ENCODE assay signal across 1 cellular context in genomic region chr14:91220581-91221000, GRCh38.
TF ChIP-seq lines count a peak whose summit lies in the region.

No MANE protein-coding gene starts in this region.

TF ChIP-seq in GM23338, 12 proteins besides CTCF, POLR2A, EP300 and RAD21:
- TF ChIP-seq, protein P1, sequence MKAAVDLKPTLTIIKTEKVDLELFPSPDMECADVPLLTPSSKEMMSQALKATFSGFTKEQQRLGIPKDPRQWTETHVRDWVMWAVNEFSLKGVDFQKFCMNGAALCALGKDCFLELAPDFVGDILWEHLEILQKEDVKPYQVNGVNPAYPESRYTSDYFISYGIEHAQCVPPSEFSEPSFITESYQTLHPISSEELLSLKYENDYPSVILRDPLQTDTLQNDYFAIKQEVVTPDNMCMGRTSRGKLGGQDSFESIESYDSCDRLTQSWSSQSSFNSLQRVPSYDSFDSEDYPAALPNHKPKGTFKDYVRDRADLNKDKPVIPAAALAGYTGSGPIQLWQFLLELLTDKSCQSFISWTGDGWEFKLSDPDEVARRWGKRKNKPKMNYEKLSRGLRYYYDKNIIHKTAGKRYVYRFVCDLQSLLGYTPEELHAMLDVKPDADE (IDR thresholded peaks at IDR 0.05): no peak
- TF ChIP-seq, protein P2, sequence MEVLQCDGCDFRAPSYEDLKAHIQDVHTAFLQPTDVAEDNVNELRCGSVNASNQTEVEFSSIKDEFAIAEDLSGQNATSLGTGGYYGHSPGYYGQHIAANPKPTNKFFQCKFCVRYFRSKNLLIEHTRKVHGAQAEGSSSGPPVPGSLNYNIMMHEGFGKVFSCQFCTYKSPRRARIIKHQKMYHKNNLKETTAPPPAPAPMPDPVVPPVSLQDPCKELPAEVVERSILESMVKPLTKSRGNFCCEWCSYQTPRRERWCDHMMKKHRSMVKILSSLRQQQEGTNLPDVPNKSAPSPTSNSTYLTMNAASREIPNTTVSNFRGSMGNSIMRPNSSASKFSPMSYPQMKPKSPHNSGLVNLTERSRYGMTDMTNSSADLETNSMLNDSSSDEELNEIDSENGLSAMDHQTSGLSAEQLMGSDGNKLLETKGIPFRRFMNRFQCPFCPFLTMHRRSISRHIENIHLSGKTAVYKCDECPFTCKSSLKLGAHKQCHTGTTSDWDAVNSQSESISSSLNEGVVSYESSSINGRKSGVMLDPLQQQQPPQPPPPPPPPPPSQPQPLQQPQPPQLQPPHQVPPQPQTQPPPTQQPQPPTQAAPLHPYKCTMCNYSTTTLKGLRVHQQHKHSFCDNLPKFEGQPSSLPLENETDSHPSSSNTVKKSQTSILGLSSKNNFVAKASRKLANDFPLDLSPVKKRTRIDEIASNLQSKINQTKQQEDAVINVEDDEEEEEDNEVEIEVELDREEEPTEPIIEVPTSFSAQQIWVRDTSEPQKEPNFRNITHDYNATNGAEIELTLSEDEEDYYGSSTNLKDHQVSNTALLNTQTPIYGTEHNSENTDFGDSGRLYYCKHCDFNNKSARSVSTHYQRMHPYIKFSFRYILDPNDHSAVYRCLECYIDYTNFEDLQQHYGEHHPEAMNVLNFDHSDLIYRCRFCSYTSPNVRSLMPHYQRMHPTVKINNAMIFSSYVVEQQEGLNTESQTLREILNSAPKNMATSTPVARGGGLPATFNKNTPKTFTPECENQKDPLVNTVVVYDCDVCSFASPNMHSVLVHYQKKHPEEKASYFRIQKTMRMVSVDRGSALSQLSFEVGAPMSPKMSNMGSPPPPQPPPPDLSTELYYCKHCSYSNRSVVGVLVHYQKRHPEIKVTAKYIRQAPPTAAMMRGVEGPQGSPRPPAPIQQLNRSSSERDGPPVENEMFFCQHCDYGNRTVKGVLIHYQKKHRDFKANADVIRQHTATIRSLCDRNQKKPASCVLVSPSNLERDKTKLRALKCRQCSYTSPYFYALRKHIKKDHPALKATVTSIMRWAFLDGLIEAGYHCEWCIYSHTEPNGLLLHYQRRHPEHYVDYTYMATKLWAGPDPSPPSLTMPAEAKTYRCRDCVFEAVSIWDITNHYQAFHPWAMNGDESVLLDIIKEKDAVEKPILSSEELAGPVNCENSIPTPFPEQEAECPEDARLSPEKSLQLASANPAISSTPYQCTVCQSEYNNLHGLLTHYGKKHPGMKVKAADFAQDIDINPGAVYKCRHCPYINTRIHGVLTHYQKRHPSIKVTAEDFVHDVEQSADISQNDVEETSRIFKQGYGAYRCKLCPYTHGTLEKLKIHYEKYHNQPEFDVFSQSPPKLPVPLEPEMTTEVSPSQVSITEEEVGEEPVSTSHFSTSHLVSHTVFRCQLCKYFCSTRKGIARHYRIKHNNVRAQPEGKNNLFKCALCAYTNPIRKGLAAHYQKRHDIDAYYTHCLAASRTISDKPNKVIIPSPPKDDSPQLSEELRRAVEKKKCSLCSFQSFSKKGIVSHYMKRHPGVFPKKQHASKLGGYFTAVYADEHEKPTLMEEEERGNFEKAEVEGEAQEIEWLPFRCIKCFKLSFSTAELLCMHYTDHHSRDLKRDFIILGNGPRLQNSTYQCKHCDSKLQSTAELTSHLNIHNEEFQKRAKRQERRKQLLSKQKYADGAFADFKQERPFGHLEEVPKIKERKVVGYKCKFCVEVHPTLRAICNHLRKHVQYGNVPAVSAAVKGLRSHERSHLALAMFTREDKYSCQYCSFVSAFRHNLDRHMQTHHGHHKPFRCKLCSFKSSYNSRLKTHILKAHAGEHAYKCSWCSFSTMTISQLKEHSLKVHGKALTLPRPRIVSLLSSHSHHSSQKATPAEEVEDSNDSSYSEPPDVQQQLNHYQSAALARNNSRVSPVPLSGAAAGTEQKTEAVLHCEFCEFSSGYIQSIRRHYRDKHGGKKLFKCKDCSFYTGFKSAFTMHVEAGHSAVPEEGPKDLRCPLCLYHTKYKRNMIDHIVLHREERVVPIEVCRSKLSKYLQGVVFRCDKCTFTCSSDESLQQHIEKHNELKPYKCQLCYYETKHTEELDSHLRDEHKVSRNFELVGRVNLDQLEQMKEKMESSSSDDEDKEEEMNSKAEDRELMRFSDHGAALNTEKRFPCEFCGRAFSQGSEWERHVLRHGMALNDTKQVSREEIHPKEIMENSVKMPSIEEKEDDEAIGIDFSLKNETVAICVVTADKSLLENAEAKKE (CRISPR knock-in tag; IDR thresholded peaks at IDR 0.05): no peak
- no peak for TF ChIP-seq CREB1 (CRISPR knock-in tag; IDR thresholded peaks at IDR 0.05; ENCODE audit: low read depth)
- TF ChIP-seq JUNB (IDR thresholded peaks at IDR 0.05; ENCODE audit: unreplicated experiment): no peak
- TF ChIP-seq ZNF114 (CRISPR knock-in tag; IDR thresholded peaks at IDR 0.05): no peak
- TF ChIP-seq EZH2 (IDR thresholded peaks at IDR 0.05; ENCODE audit: low read depth, unreplicated experiment): no peak
- no peak for TF ChIP-seq POLR2AphosphoS5 (IDR thresholded peaks at IDR 0.05; ENCODE audit: low read depth)
- TF ChIP-seq REST (IDR thresholded peaks at IDR 0.05; ENCODE audit: unreplicated experiment): no peak
- TF ChIP-seq NANOG (IDR thresholded peaks at IDR 0.05; ENCODE audit: borderline replicate concordance): no peak
